ENCODE assay signal across 9 cellular contexts in the genomic region with DNA sequence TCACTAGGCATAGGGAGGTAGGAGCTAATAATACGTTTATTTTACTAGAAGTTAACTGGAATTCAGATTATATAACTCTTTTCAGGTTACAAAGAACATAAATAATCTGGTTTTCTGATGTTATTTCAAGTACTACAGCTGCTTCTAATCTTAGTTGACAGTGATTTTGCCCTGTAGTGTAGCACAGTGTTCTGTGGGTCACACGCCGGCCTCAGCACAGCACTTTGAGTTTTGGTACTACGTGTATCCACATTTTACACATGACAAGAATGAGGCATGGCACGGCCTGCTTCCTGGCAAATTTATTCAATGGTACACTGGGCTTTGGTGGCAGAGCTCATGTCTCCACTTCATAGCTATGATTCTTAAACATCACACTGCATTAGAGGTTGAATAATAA. TPM values are rescaled to one million over a fixed set of nuclear protein-coding genes. Genes with fewer than 3 reads are reported as not detected.
DNase-seq lines count a peak whose midpoint lies in the region; ATAC-seq and TF ChIP-seq lines count a peak whose summit lies in the region.
"Had no signal": no experiment of that assay in that cellular context is flagged by ENCODE, and none has a peak within 500 bp of the region (broad histone marks: within the 10 kb centered on the region; RNA-seq: fewer than 3 reads in every experiment).

No MANE protein-coding gene starts in this region.

- H3K9me2 ChIP-seq in MM.1S (replicated peaks; ENCODE audit: insufficient read depth, low read length), result no peaks in the 10 kb centered on the region

- peaks cover 32% of the 10 kb centered on the region for H3K4me1 ChIP-seq in left ventricle myocardium inferior
- peaks cover 6% of the 10 kb centered on the region; the same call in 1 of the 2 replicates for H3K4me1 ChIP-seq in MM.1S (ENCODE audit: low read length)

- ATAC-seq in GM21717 (IDR thresholded peaks at IDR 0.05; ENCODE audit: unreplicated experiment) (no peak), GM19455 (IDR thresholded peaks at IDR 0.05; ENCODE audit: unreplicated experiment) (no peak)

- H3K27me3 ChIP-seq in left ventricle myocardium inferior (ENCODE audit: low read depth), result no peaks in the 10 kb centered on the region
- no peaks in the 10 kb centered on the region for H3K27me3 ChIP-seq in MM.1S (replicated peaks; ENCODE audit: insufficient read depth, low read length)

- DNase-seq in GM12865 (ENCODE audit: low read depth), result no peak
- no peak for DNase-seq in activated T-helper 2 cell treated with anti-CD3 and anti-CD28 coated beads, Interferon-gamma antibody, Interleukin-2, Interleukin-4, amounts not matched to agents 10 μg/mL and 5 μg/mL and 100 μg/mL, durations not matched to agents 14 hours and 24 hours and 36 hours (ENCODE audit: low spot score)
- DNase-seq in left ventricle myocardium inferior, result peak; percentile 47
- no peak for DNase-seq in activated CD4-positive, CD25-positive, alpha-beta regulatory T cell treated with anti-CD3 and anti-CD28 coated beads, Interleukin-2, amount 50 U/mL, for 72 hours
- DNase-seq in MM.1S, result no peak
- DNase-seq: NCI-H69 had no signal

- H3F3A ChIP-seq in MM.1S (ENCODE audit: insufficient read depth, low read length), result no peaks in the 10 kb centered on the region

- H3K36me3 Mint-ChIP-seq in activated T-helper 2 cell treated with anti-CD3 and anti-CD28 coated beads, Interferon-gamma antibody, Interleukin-2, Interleukin-4, amounts not matched to agents 10 μg/mL and 5 μg/mL and 100 μg/mL, durations not matched to agents 14 hours and 24 hours and 36 hours (ENCODE audit: low read depth), result no peaks in the 10 kb centered on the region

- no peaks in the 10 kb centered on the region for H3K9me3 Mint-ChIP-seq in activated T-helper 2 cell treated with anti-CD3 and anti-CD28 coated beads, Interferon-gamma antibody, Interleukin-2, Interleukin-4, amounts not matched to agents 10 μg/mL and 5 μg/mL and 100 μg/mL, durations not matched to agents 14 hours and 24 hours and 36 hours

- H3K36me3 ChIP-seq in left ventricle myocardium inferior, result no peaks in the 10 kb centered on the region
- no peaks in the 10 kb centered on the region for H3K36me3 ChIP-seq in MM.1S (replicated peaks; ENCODE audit: insufficient read depth, low read length)

- peak overlapping the region; percentile 79 for H3K4me3 Mint-ChIP-seq in activated T-helper 2 cell treated with anti-CD3 and anti-CD28 coated beads, Interferon-gamma antibody, Interleukin-2, Interleukin-4, amounts not matched to agents 10 μg/mL and 5 μg/mL and 100 μg/mL, durations not matched to agents 14 hours and 24 hours and 36 hours (ENCODE audit: low read depth)

- no peak overlapping the region for H3K27ac Mint-ChIP-seq in activated T-helper 2 cell treated with anti-CD3 and anti-CD28 coated beads, Interferon-gamma antibody, Interleukin-2, Interleukin-4, amounts not matched to agents 10 μg/mL and 5 μg/mL and 100 μg/mL, durations not matched to agents 14 hours and 24 hours and 36 hours

- TF ChIP-seq CTCF in GM12865 (IDR thresholded peaks at IDR 0.05; ENCODE audit: insufficient read depth, low read depth, low read length, missing control alignments) (no peak), left ventricle myocardium inferior (IDR thresholded peaks at IDR 0.05; ENCODE audit: borderline replicate concordance) (no peak), MM.1S (IDR thresholded peaks at IDR 0.05; ENCODE audit: low read length) (no peak)

- H3K4me1 Mint-ChIP-seq in activated T-helper 2 cell treated with anti-CD3 and anti-CD28 coated beads, Interferon-gamma antibody, Interleukin-2, Interleukin-4, amounts not matched to agents 10 μg/mL and 5 μg/mL and 100 μg/mL, durations not matched to agents 14 hours and 24 hours and 36 hours (ENCODE audit: low read depth), result peaks cover 36% of the 10 kb centered on the region

- H3K4me3 ChIP-seq in GM12865 (ENCODE audit: low read depth, low read length), result peak overlapping the region; percentile 85
- peak overlapping the region; percentile 80 for H3K4me3 ChIP-seq in left ventricle myocardium inferior
- H3K4me3 ChIP-seq in skin epidermis, result peak overlapping the region in 5 of 7 experiments; percentile 51 to 68 (median 59)
- H3K4me3 ChIP-seq in MM.1S (ENCODE audit: low read length), result no peak overlapping the region

- peak overlapping the region; percentile 91 for H3K27ac ChIP-seq in left ventricle myocardium inferior (replicated peaks)
- H3K27ac ChIP-seq in skin epidermis, result peak overlapping the region in 19 of 21 experiments; percentile 75 to 95 (median 86)
- H3K27ac ChIP-seq in MM.1S (ENCODE audit: low read length), result no peak overlapping the region

- H3K9ac ChIP-seq in MM.1S (ENCODE audit: low read length), result no peak overlapping the region

- H3K9me3 ChIP-seq in left ventricle myocardium inferior (replicated peaks) (no peaks in the 10 kb centered on the region), MM.1S (replicated peaks; ENCODE audit: insufficient read depth, low read length) (no peaks in the 10 kb centered on the region)

- intact Hi-C loops in activated T-helper 2 cell treated with anti-CD3 and anti-CD28 coated beads, Interferon-gamma antibody, Interleukin-2, Interleukin-4, amounts not matched to agents 10 μg/mL and 5 μg/mL and 100 μg/mL, durations not matched to agents 14 hours and 24 hours and 36 hours (cut with micrococcal nuclease), result no loop called here
- intact Hi-C loops in left ventricle myocardium inferior (cut with micrococcal nuclease), result no loop called here

- peaks cover 8% of the 10 kb centered on the region for H3K27me3 Mint-ChIP-seq in activated T-helper 2 cell treated with anti-CD3 and anti-CD28 coated beads, Interferon-gamma antibody, Interleukin-2, Interleukin-4, amounts not matched to agents 10 μg/mL and 5 μg/mL and 100 μg/mL, durations not matched to agents 14 hours and 24 hours and 36 hours (ENCODE audit: low read depth)

- no peaks in the 10 kb centered on the region for H3K79me2 ChIP-seq in MM.1S (ENCODE audit: low read length)

- H3K4me2 ChIP-seq in MM.1S (ENCODE audit: low read depth, low read length), result no peak overlapping the region

- H2AFZ ChIP-seq in MM.1S (ENCODE audit: low read length), result no peak overlapping the region

- H4K20me1 ChIP-seq in MM.1S (ENCODE audit: insufficient read depth, low read length), result no peaks in the 10 kb centered on the region

RNA-seq across cellular contexts. Expression of gene HFE, which starts 1.1 kb away (rescaled TPM):
- 0.32 and 0.39 TPM in 2 replicates for total RNA-seq in activated T-helper 2 cell treated with anti-CD3 and anti-CD28 coated beads, Interferon-gamma antibody, Interleukin-2, Interleukin-4, amounts not matched to agents 10 μg/mL and 5 μg/mL and 100 μg/mL, durations not matched to agents 14 hours and 24 hours and 36 hours
- total RNA-seq in left ventricle myocardium inferior, result 3.4 TPM
